8 cellular contexts compared by ENCODE assay signal in the genomic region with DNA sequence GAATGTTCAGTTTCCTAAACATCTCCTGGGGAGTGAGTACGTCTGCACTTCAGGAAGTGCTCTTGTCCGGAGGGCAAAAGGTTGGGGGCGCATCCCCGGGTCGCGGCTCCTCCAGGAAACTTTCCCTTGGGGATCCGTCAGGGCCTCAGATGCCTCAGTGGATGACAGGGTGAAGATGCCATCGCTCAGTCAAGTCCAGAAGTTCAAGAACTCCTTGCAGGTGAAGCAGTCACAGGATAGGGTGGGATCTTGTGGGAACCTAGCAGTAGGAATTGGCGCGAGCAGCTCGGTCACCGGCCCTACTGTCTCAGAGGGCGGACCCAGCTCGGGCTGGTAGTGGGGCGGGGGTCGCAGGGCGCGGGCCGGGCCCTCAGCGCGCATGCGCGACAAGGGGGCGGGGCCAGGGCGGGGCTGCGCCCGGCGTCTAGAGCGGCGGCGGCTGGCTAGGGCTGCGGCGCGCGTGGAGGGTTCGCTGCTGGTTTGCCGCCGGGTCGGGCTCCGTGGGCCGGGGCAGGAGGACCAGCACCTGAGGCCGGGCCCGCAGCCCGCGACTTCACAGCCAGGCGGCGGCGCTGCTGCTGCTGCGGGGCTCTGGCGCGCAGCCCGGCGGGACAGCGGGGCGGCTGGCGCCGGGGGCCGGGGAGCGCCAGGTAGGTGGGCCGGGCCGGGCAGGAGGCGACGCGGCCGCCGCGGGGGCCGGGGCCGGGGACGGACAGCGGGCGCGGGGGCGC. TPM values are rescaled to one million over a fixed set of nuclear protein-coding genes. Genes with fewer than 3 reads are reported as not detected.
A peak's percentile ranks its signal among the peaks of the same experiment; 100 is the strongest.
DNase-seq lines count a peak whose midpoint lies in the region; ATAC-seq, FAIRE-seq and TF ChIP-seq lines count a peak whose summit lies in the region.

A gene (plus strand): TSS at position 423 of the 731 bp plus-strand sequence. CDS start 75,191 bp downstream, outside the sequence.

- peaks cover 0 to 7% (median 7%) of the 10 kb centered on the region in 3 donors for H3K4me1 ChIP-seq in pancreas
- H3K4me1 ChIP-seq in upper lobe of left lung = peaks cover 11 to 23% (median 16%) of the 10 kb centered on the region in 4 donors

- peaks cover 3% of the 10 kb centered on the region for H3K36me3 Mint-ChIP-seq in activated naive CD8-positive, alpha-beta T cell

- H3K27me3 Mint-ChIP-seq in activated naive CD8-positive, alpha-beta T cell = no peaks in the 10 kb centered on the region

- no peaks in the 10 kb centered on the region for H3K9me3 Mint-ChIP-seq in activated naive CD8-positive, alpha-beta T cell (ENCODE audit: low read depth)

- H3K27me3 ChIP-seq in H7 (ENCODE audit: control insufficient read depth, insufficient read depth, low read length) (no peaks in the 10 kb centered on the region), pancreas (no peaks in the 10 kb centered on the region), upper lobe of left lung (no peaks in the 10 kb centered on the region)

- no peak for TF ChIP-seq EP300 in upper lobe of left lung (IDR thresholded peaks at IDR 0.05)

- peak; percentile 93 to 94 (median 93) for ATAC-seq in pancreas
- ATAC-seq in upper lobe of left lung (ENCODE audit: low FRiP score in 2 of 2) = peak; percentile 91 to 95

- H3K27ac ChIP-seq in pancreas (peak within 1 kb of the TSS; percentile 39 to 69 (median 46)), upper lobe of left lung (peak within 1 kb of the TSS; percentile 71 to 92 (median 79))

- FAIRE-seq in pancreas (lab: Jason Lieb, UNC) = no peak

- no peaks in the 10 kb centered on the region for H3K36me3 ChIP-seq in H7 (replicated peaks; ENCODE audit: control insufficient read depth, insufficient read depth, low read length)
- H3K36me3 ChIP-seq in pancreas = no peaks in the 10 kb centered on the region
- no peaks in the 10 kb centered on the region for H3K36me3 ChIP-seq in upper lobe of left lung

- TF ChIP-seq CTCF in GM10248 (IDR thresholded peaks at IDR 0.05; ENCODE audit: control extremely low read depth, extremely low read depth, low read depth, missing control alignments) (peak; percentile 31), LNCaP clone FGC (IDR thresholded peaks at IDR 0.05; ENCODE audit: control insufficient read depth, extremely low read depth, insufficient read depth) (peak; percentile 52), pancreas (IDR thresholded peaks at IDR 0.05) (no peak), upper lobe of left lung (IDR thresholded peaks at IDR 0.05) (peak in 5 of 6 experiments; percentile 9 to 67 (median 47))

- peak; percentile 91 for DNase-seq in GM10248 (ENCODE audit: extremely low spot score)
- peak; percentile 97 for DNase-seq in H7
- DNase-seq in LNCaP clone FGC (ENCODE audit: low read depth) = no peak
- DNase-seq in SKM-1 treated with dmso at 0.1 percent for 144 hours (lab: John Stamatoyannopoulos, UW; ENCODE audit: unreplicated experiment) = peak; percentile 43
- DNase-seq in head of caudate nucleus = peak in 41 of 42 donors; percentile 28 to 88 (median 78)
- DNase-seq in pancreas = peak; percentile 72 to 92 (median 82)
- peak; percentile 76 to 96 for DNase-seq in upper lobe of left lung

- POLR2A ChIA-PET in GM10248 (lab: Yijun Ruan, JAX) = no interaction called here

- peak within 1 kb of the TSS; percentile 76 for H3K4me3 ChIP-seq in H7 (ENCODE audit: insufficient read depth, low read depth, low read length)
- peak within 1 kb of the TSS; percentile 59 for H3K4me3 ChIP-seq in LNCaP clone FGC (ENCODE audit: low read depth, low read length)
- H3K4me3 ChIP-seq in pancreas = peak within 1 kb of the TSS; percentile 49 to 78 (median 64)
- peak within 1 kb of the TSS; percentile 59 to 93 (median 80) for H3K4me3 ChIP-seq in upper lobe of left lung

- WGBS in pancreas, 2 donors = 1 to 2% methylated on average over 58 to 74 of the region's 74 CpGs
- 0 to 1% methylated on average over 30 to 44 of the region's 74 CpGs for WGBS in upper lobe of left lung, 2 donors

- H3K4me3 Mint-ChIP-seq in activated naive CD8-positive, alpha-beta T cell = peak within 1 kb of the TSS; percentile 92

- H3K9me3 ChIP-seq in pancreas (no peaks in the 10 kb centered on the region), upper lobe of left lung (no peaks in the 10 kb centered on the region)

- H3K27ac Mint-ChIP-seq in activated naive CD8-positive, alpha-beta T cell = peak within 1 kb of the TSS; percentile 93

- peak in 3 of 4 donors; percentile 32 to 81 (median 49) for TF ChIP-seq POLR2A in upper lobe of left lung (IDR thresholded peaks at IDR 0.05)

- intact Hi-C loops in head of caudate nucleus (cut with DNase I) = no loop called here
- intact Hi-C loops in pancreas (cut with DNase I) = no loop called here

- H3K4me1 Mint-ChIP-seq in activated naive CD8-positive, alpha-beta T cell (ENCODE audit: low read depth) = peaks cover 43% of the 10 kb centered on the region

- CTCF ChIA-PET in GM10248 (lab: Yijun Ruan, JAX) = no interaction called here

RNA-seq across cellular contexts. Expression of the gene that starts here (rescaled TPM):
- 30.3 and 32.0 TPM in 2 replicates for total RNA-seq in H7 (2014; rRNA removed; shearing (Covaris generic))
- total RNA-seq in pancreas (10 to 100 TPM in 1 of 6 donors, 1 to 10 TPM in 5; 6.1 to 13.4 (median 7.7) TPM), upper lobe of left lung (10 to 100 TPM; 23.3 to 93.2 (median 36.5) TPM)
- polyA plus RNA-seq in pancreas = 1 to 10 TPM; 4.0 to 4.9 TPM

Comparison
In these comparisons a context has a peak if more than half of its experiments do, and no peak if none do; other contexts are left out.
1. CTCF ChIP-seq: peak in GM10248 (single experiment), LNCaP clone FGC (single experiment) and upper lobe of left lung (5 of 6); none in pancreas (0 of 4).
2. Peak in every context shown above with its lines, with median percentiles within 50 percentile points of each other: H3K4me3 ChIP-seq.